13 cellular contexts compared by ENCODE assay signal in the genomic region with DNA sequence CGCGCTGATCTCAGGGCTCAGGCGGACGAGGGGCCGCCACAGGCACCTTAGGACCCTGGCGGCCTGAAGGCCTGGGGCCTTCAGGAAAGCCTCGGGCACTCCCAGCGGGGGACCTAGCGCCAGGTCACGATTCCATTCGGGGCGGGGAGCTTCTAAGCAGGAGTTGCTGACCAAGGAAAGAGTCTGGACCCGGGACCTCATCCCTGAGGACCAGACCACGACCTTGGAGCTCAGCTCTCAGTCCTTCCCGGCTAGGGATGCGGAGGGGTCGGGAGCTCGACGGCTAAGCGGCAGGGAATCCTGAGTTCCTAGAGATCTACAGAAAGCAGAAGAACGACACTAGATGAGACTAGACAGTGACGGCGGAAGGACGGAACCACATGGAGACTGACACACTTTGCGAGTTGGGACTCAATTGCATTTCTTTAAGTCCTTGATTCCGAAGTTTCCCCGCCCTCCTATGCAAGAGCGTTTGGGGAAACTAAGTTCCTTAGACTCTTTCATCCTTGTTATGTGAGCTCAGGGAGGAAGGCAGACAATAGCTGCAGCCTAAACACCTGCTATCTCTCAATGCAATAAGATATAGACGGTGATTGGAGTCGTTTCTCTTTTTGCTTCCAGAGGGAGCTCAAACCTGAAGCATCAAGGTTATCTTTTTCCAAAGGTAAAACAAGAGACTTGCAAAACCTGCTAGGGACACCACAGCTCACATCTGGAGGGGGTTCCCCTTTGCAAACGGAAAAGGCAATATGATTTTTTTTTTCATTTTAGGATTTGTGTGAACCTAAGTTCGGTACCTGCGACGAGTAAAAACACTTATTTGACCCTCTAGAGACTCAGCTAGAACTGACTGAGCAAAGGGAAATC. TPM values are rescaled to one million over a fixed set of nuclear protein-coding genes. Genes with fewer than 3 reads are reported as not detected.
DNase-seq lines count a peak whose midpoint lies in the region; ATAC-seq and TF ChIP-seq lines count a peak whose summit lies in the region.
"Had no signal": no experiment of that assay in that cellular context is flagged by ENCODE, and none has a peak within 500 bp of the region (broad histone marks: within the 10 kb centered on the region; RNA-seq: fewer than 3 reads in every experiment).

No MANE protein-coding gene starts in this region.

- no peak overlapping the region for H4K8ac ChIP-seq in H9 (replicated peaks; ENCODE audit: insufficient read length, low read depth, low read length)

- no peak overlapping the region for H3K56ac ChIP-seq in H9 (ENCODE audit: insufficient read length, low read depth, low read length)

- no peak overlapping the region for H3K27ac Mint-ChIP-seq in CD8-positive, alpha-beta T cell
- no peak overlapping the region; a peak in 1 of 7 replicates for H3K27ac Mint-ChIP-seq in H9
- peak overlapping the region; percentile 76 for H3K27ac Mint-ChIP-seq in endothelial cell (ENCODE audit: unreplicated experiment)

- H3K36me3 Mint-ChIP-seq in CD8-positive, alpha-beta T cell = no peaks in the 10 kb centered on the region
- H3K36me3 Mint-ChIP-seq in H9 (ENCODE audit: insufficient read depth in 1 of 3, low read depth in 3 of 3) (no peaks in the 10 kb centered on the region), endothelial cell (ENCODE audit: low read depth, unreplicated experiment) (peaks cover 3% of the 10 kb centered on the region)

- H3K9ac ChIP-seq in H9 (ENCODE audit: extremely low read depth, insufficient read length, low read length) = no peak overlapping the region

- H3K9me3 ChIP-seq in CD8-positive, alpha-beta T cell (ENCODE audit: low read length) = no peaks in the 10 kb centered on the region
- H3K9me3 ChIP-seq in H9 (ENCODE audit: control insufficient read depth, low read depth, low read length) = no peaks in the 10 kb centered on the region
- no peaks in the 10 kb centered on the region for H3K9me3 ChIP-seq in neutrophil

- intact Hi-C loops in CD8-positive, alpha-beta T cell (cut with DNase I, micrococcal nuclease) = no loop called here

- no peak overlapping the region for H2AK5ac ChIP-seq in H9 (ENCODE audit: insufficient read length, low read length)

- CTCF ChIA-PET in CD8-positive, alpha-beta T cell (lab: Charles Lee) = interaction anchor here (1.1 to 1.5 kb wide), 2 partner anchors 11 to 26 kb away, joined by 3 read pairs; no protein-coding TSS in a partner anchor

- no peak for ATAC-seq in CD8-positive, alpha-beta T cell
- ATAC-seq in HG03520 (IDR thresholded peaks at IDR 0.05; ENCODE audit: unreplicated experiment) = no peak
- ATAC-seq: esophagus mucosa, PC-3 had no signal

- H3T11ph ChIP-seq in H9 (ENCODE audit: low read length) = no peak overlapping the region

- H3K36me3 ChIP-seq in CD8-positive, alpha-beta T cell (ENCODE audit: insufficient read depth, low read length) = no peaks in the 10 kb centered on the region
- H3K36me3 ChIP-seq in neutrophil = no peaks in the 10 kb centered on the region

- no peak overlapping the region for H3K18ac ChIP-seq in H9 (ENCODE audit: insufficient read length, low read depth, low read length)

- H4K20me1 ChIP-seq in H9 (ENCODE audit: control insufficient read depth, insufficient read depth, insufficient read length) = no peaks in the 10 kb centered on the region

- H3K79me2 ChIP-seq in H9 (ENCODE audit: insufficient read depth, low read length) = no peaks in the 10 kb centered on the region

- H3K23ac ChIP-seq in H9 (ENCODE audit: insufficient read length, low read depth, low read length) = no peak overlapping the region

- H3K23me2 ChIP-seq in H9 (ENCODE audit: insufficient read length, low read depth, low read length, poor library complexity, severe bottlenecking) = peaks cover 3% of the 10 kb centered on the region

- no peak for TF ChIP-seq CTCF in CD8-positive, alpha-beta T cell (IDR thresholded peaks at IDR 0.05)
- no peak for TF ChIP-seq CTCF in H9 (conservative IDR thresholded peaks at IDR 0.05)
- no peak for TF ChIP-seq CTCF in endothelial cell (IDR thresholded peaks at IDR 0.05; ENCODE audit: unreplicated experiment)
- no peak for TF ChIP-seq CTCF in neutrophil (IDR thresholded peaks at IDR 0.05)

- POLR2A ChIA-PET in CD8-positive, alpha-beta T cell (lab: Charles Lee) = no interaction called here

- H2BK120ac ChIP-seq in H9 (ENCODE audit: low read depth, low read length, poor library complexity, severe bottlenecking) = no peak overlapping the region

- H2BK12ac ChIP-seq in H9 (ENCODE audit: insufficient read length, low read depth, low read length) = no peak overlapping the region

- H3K4me1 Mint-ChIP-seq in CD8-positive, alpha-beta T cell (ENCODE audit: low read depth) = peaks cover 18% of the 10 kb centered on the region
- H3K4me1 Mint-ChIP-seq in H9 = peaks cover 34 to 42% of the 10 kb centered on the region in 2 experiments
- H3K4me1 Mint-ChIP-seq in endothelial cell (ENCODE audit: unreplicated experiment) = peaks cover 30% of the 10 kb centered on the region

- WGBS in H9 (ENCODE audit: extremely low coverage, insufficient read length, low lambda C conversion rate) = no CpG with 5 or more reads among the region's 34 CpGs

- no peak overlapping the region for H4K91ac ChIP-seq in H9 (ENCODE audit: insufficient read length, low read depth, low read length)

- no peak overlapping the region for H3K4ac ChIP-seq in H9 (ENCODE audit: low read depth, low read length)

- DNase-seq in CD8-positive, alpha-beta T cell = no peak
- DNase-seq in H9 (peak; percentile 71), endothelial cell (ENCODE audit: low spot score) (no peak), C1 segment of cervical spinal cord (lab: John Stamatoyannopoulos, UW) (no peak), NAMALWA (ENCODE audit: low spot score) (no peak)
- DNase-seq in activated CD4-positive, alpha-beta T cell treated with anti-CD3 and anti-CD28 coated beads, Interleukin-2, amount 50 U/mL, for 48 hours = no peak
- DNase-seq: NCI-H146; PC-3; stimulated activated CD4-positive, alpha-beta T cell treated with anti-CD3 and anti-CD28 coated beads, Interleukin-15, amount 100 ng/mL, for 24 hours; stimulated activated naive CD4-positive, alpha-beta T cell treated with Interleukin-2 at 50 U/mL for 16 hours had no signal

- no peak overlapping the region for H2BK15ac ChIP-seq in H9 (ENCODE audit: low read depth, low read length)

- H3K9me3 Mint-ChIP-seq in CD8-positive, alpha-beta T cell = no peaks in the 10 kb centered on the region
- no peaks in the 10 kb centered on the region; a peak in 3 of 5 replicates for H3K9me3 Mint-ChIP-seq in H9
- no peaks in the 10 kb centered on the region for H3K9me3 Mint-ChIP-seq in endothelial cell (ENCODE audit: unreplicated experiment)

- H3K27me3 ChIP-seq in CD8-positive, alpha-beta T cell (ENCODE audit: insufficient read depth, low read length) = peaks cover 42% of the 10 kb centered on the region
- H3K27me3 ChIP-seq in H9 (ENCODE audit: insufficient read depth, low read length) (peaks cover 70% of the 10 kb centered on the region), neutrophil (peaks cover 100% of the 10 kb centered on the region)

- peak overlapping the region; percentile 35 for H3K4me3 ChIP-seq in CD8-positive, alpha-beta T cell (ENCODE audit: low read depth, low read length)
- H3K4me3 ChIP-seq in neutrophil (ENCODE audit: low read depth in 1 of 2, low read length in 1 of 2) = peak overlapping the region; percentile 16 to 53

- no peaks in the 10 kb centered on the region for H3K79me1 ChIP-seq in H9 (ENCODE audit: insufficient read depth, low read depth, low read length, poor library complexity, severe bottlenecking)

- peaks cover 23% of the 10 kb centered on the region for H3K4me1 ChIP-seq in CD8-positive, alpha-beta T cell (ENCODE audit: insufficient read depth, low read length)
- H3K4me1 ChIP-seq in H9 (ENCODE audit: insufficient read depth, low read length) = peaks cover 3% of the 10 kb centered on the region; the same call in 1 of the 2 replicates
- peaks cover 6 to 13% of the 10 kb centered on the region in 2 experiments for H3K4me1 ChIP-seq in neutrophil (ENCODE audit: control insufficient read depth in 1 of 2, insufficient read depth in 1 of 2, low read depth in 1 of 2, low read length in 1 of 2)

- no peak overlapping the region for H2BK20ac ChIP-seq in H9 (ENCODE audit: low read depth, low read length, poor library complexity, severe bottlenecking)

- no peak overlapping the region for H4K5ac ChIP-seq in H9 (ENCODE audit: insufficient read length, low read depth, low read length)

- peak overlapping the region; percentile 37 for H3K4me3 Mint-ChIP-seq in CD8-positive, alpha-beta T cell
- peak overlapping the region; percentile 64 to 65 for H3K4me3 Mint-ChIP-seq in H9
- H3K4me3 Mint-ChIP-seq in endothelial cell (ENCODE audit: unreplicated experiment) = peak overlapping the region; percentile 84

- no peak overlapping the region for H2BK5ac ChIP-seq in H9 (ENCODE audit: insufficient read length, low read length)

- no peak overlapping the region for H3K27ac ChIP-seq in CD8-positive, alpha-beta T cell (ENCODE audit: low read depth, low read length)
- no peak overlapping the region for H3K27ac ChIP-seq in H9 (ENCODE audit: insufficient read length, low read depth, low read length)
- no peak overlapping the region for H3K27ac ChIP-seq in neutrophil

- peak overlapping the region; percentile 61 for H3K4me2 ChIP-seq in H9 (ENCODE audit: insufficient read depth, insufficient read length, low read length)

- H3K27me3 Mint-ChIP-seq in CD8-positive, alpha-beta T cell (ENCODE audit: low read depth) = peaks cover 80% of the 10 kb centered on the region
- H3K27me3 Mint-ChIP-seq in H9 (ENCODE audit: low read depth) (peaks cover 12% of the 10 kb centered on the region), endothelial cell (ENCODE audit: unreplicated experiment) (peaks cover 17% of the 10 kb centered on the region)

- no peak overlapping the region for H3K14ac ChIP-seq in H9 (ENCODE audit: insufficient read depth, low read length)

- no peak overlapping the region for H2AFZ ChIP-seq in H9 (ENCODE audit: low read length)

RNA-seq across cellular contexts. Expression of a gene that starts 9.7 kb away (rescaled TPM):
- total RNA-seq in CD8-positive, alpha-beta T cell = not detected
- total RNA-seq in H9 (2021) (1.7 and 1.9 TPM in 2 replicates), endothelial cell (ENCODE audit: unreplicated experiment) (6.4 TPM)

RNA-seq across cellular contexts. Expression of a gene that starts 11.7 kb away (rescaled TPM):
- total RNA-seq in CD8-positive, alpha-beta T cell = not detected
- total RNA-seq in H9 (2021) (not detected in 2 replicates), endothelial cell (ENCODE audit: unreplicated experiment) (2.1 TPM)
